16 cellular contexts compared by ENCODE assay signal in the genomic region with DNA sequence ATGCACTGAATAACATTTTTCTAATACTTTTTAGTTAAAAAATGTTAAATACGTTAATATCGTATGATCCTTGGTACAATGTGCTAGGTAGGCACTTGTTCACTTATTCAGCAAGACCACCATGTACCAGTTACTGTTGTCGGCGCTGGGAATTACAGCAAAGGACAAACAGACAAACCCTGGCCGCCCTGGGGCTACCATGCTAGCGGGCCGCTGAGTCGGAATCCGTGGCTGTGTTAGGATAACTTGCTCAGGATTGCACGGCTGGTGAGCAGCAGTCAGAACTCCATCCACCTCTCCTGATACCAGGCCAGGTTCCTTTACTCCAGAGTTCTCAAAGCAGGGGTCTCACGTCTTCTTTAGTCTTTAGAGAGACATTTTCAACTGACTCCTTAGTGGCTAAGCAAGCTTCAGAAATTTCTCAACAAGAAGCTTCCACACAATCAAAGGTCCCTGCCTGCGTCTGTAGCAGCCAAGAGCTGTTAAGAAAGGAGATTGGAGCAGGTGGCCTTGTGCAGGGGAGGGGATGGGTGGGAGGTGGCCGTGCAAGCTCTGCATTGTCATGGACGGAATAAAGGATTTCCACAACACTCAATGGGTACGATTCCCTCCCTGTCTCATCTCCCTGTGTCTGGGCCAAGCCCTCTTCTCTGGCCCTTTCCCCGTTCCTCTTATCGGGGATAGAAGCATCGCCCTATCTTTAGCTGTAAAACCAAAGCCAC. TPM values are rescaled to one million over a fixed set of nuclear protein-coding genes. Genes with fewer than 3 reads are reported as not detected.
DNase-seq lines count a peak whose midpoint lies in the region; ATAC-seq and TF ChIP-seq lines count a peak whose summit lies in the region.
"Had no signal": no experiment of that assay in that cellular context is flagged by ENCODE, and none has a peak within 500 bp of the region (broad histone marks: within the 10 kb centered on the region; RNA-seq: fewer than 3 reads in every experiment).

No MANE protein-coding gene starts in this region.

- H3K4me3 ChIP-seq in breast epithelium (no peak overlapping the region), suprapubic skin (no peak overlapping the region), trophoblast cell (ENCODE audit: low read depth, low read length) (no peak overlapping the region)
- H3K4me3 ChIP-seq: body of pancreas, left lung had no signal

- no peak overlapping the region for H3K4ac ChIP-seq in trophoblast cell (ENCODE audit: low read depth, low read length)

- H4K8ac ChIP-seq in trophoblast cell (ENCODE audit: low read depth, low read length): no peak overlapping the region

- H4K12ac ChIP-seq in trophoblast cell (ENCODE audit: low read depth, low read length): no peak overlapping the region

- no peak overlapping the region for H3K18ac ChIP-seq in trophoblast cell (ENCODE audit: low read length)

- H3K4me3 Mint-ChIP-seq in naive B cell: peak overlapping the region in 2 of 8 donors; percentile 25 to 29
- H3K4me3 Mint-ChIP-seq: activated CD8-positive, alpha-beta memory T cell treated with anti-CD3 and anti-CD28 coated beads, Interleukin-2, amount 10 ng/mL, durations not matched to agents 7 days and 5 days; T-helper 1 cell treated with Interleukin-12 subunit alpha and Interleukin-12 subunit beta and Interleukin-4 antibody, amounts not matched to agents 30 μg/mL and 1 μg/mL, for 36 hours had no signal

- no peaks in the 10 kb centered on the region for H3K79me2 ChIP-seq in trophoblast cell (ENCODE audit: control insufficient read depth, insufficient read depth, low read length, poor library complexity)

- H3K27me3 ChIP-seq in breast epithelium (no peaks in the 10 kb centered on the region), suprapubic skin (no peaks in the 10 kb centered on the region), trophoblast cell (ENCODE audit: insufficient read depth, low read length) (no peaks in the 10 kb centered on the region)
- H3K27me3 ChIP-seq: body of pancreas, left lung had no signal

- H3K27me3 Mint-ChIP-seq in naive B cell: no peaks in the 10 kb centered on the region
- H3K27me3 Mint-ChIP-seq: activated CD8-positive, alpha-beta memory T cell treated with anti-CD3 and anti-CD28 coated beads, Interleukin-2, amount 10 ng/mL, durations not matched to agents 7 days and 5 days had no signal

- no peak overlapping the region for H2BK12ac ChIP-seq in trophoblast cell (ENCODE audit: low read length)

- ATAC-seq in naive B cell (ENCODE audit: low read depth in 2 of 2) (no peak), GM21360 (IDR thresholded peaks at IDR 0.05; ENCODE audit: unreplicated experiment) (no peak)
- ATAC-seq: activated CD8-positive, alpha-beta memory T cell treated with anti-CD3 and anti-CD28 coated beads, Interleukin-2, amount 10 ng/mL, durations not matched to agents 7 days and 5 days; body of pancreas; left lung had no signal

- H3K27ac ChIP-seq in breast epithelium (peak overlapping the region; percentile 65 to 79), suprapubic skin (peak overlapping the region; percentile 15), trophoblast cell (ENCODE audit: low read depth, low read length) (no peak overlapping the region)
- H3K27ac ChIP-seq: body of pancreas, left lung had no signal

- H2AK5ac ChIP-seq in trophoblast cell (ENCODE audit: low read length): no peak overlapping the region

- H3K36me3 ChIP-seq in breast epithelium (peaks cover 5% of the 10 kb centered on the region), suprapubic skin (peaks cover 36% of the 10 kb centered on the region), trophoblast cell (ENCODE audit: control insufficient read depth in 1 of 2, insufficient read depth in 2 of 2, low read length in 2 of 2) (no peaks in the 10 kb centered on the region)

- no peak overlapping the region for H2AFZ ChIP-seq in trophoblast cell (ENCODE audit: insufficient read depth, low read length, poor library complexity)

- H3K9ac ChIP-seq in trophoblast cell (ENCODE audit: low read length): no peak overlapping the region

- H2BK120ac ChIP-seq in trophoblast cell (ENCODE audit: insufficient read depth, low read length, poor library complexity): no peak overlapping the region

- TF ChIP-seq CTCF in GM13977 (IDR thresholded peaks at IDR 0.05; ENCODE audit: extremely low read depth, insufficient read depth, missing control alignments) (no peak), breast epithelium (IDR thresholded peaks at IDR 0.05) (no peak), suprapubic skin (IDR thresholded peaks at IDR 0.05) (no peak)

- intact Hi-C loops in breast epithelium (cut with DNase I; ENCODE audit: low total_unique reads): loop anchor here (10.0 kb wide), 3 partner anchors 52 to 352 kb away; a partner anchor contains a TSS

- no peak overlapping the region for H2BK5ac ChIP-seq in trophoblast cell (ENCODE audit: low read depth, low read length, poor library complexity)

- peaks cover 2 to 7% of the 10 kb centered on the region in 2 donors for H3K36me3 Mint-ChIP-seq in naive B cell
- H3K36me3 Mint-ChIP-seq: activated CD8-positive, alpha-beta memory T cell treated with anti-CD3 and anti-CD28 coated beads, Interleukin-2, amount 10 ng/mL, durations not matched to agents 7 days and 5 days had no signal

- H3K4me1 Mint-ChIP-seq in naive B cell: peaks cover 35 to 43% (median 38%) of the 10 kb centered on the region in 3 donors
- H3K4me1 Mint-ChIP-seq: activated CD8-positive, alpha-beta memory T cell treated with anti-CD3 and anti-CD28 coated beads, Interleukin-2, amount 10 ng/mL, durations not matched to agents 7 days and 5 days had no signal

- no peak overlapping the region for H3K23ac ChIP-seq in trophoblast cell (ENCODE audit: low read length)

- in situ Hi-C loops in GM13977 (cut with MboI; ENCODE audit: low pct_unique_long_range_greater_than_20kb, low sequenced_read_pairs, unreplicated experiment): loop anchor here (25.0 kb wide), 2 partner anchors 369 to 444 kb away; a partner anchor contains a TSS

- H3K79me1 ChIP-seq in trophoblast cell (ENCODE audit: low read length): peaks cover 2% of the 10 kb centered on the region

- DNase-seq in GM13977 (ENCODE audit: low spot score) (peak; percentile 21), breast epithelium (ENCODE audit: low spot score in 2 of 2) (no peak), naive B cell (no peak), suprapubic skin (ENCODE audit: low spot score in 2 of 2) (no peak), trophoblast cell (no peak), Kasumi-1 (lab: John Stamatoyannopoulos, UW) (no peak)
- DNase-seq: activated CD4-positive, CD25-positive, alpha-beta regulatory T cell treated with anti-CD3 and anti-CD28 coated beads, Interleukin-2, amount 50 U/mL, for 72 hours; activated CD8-positive, alpha-beta memory T cell treated with anti-CD3 and anti-CD28 coated beads, Interleukin-2, amount 10 ng/mL, durations not matched to agents 7 days and 5 days; body of pancreas; left lung; MV-4-11; NCI-H2081; stimulated activated CD4-positive, alpha-beta T cell treated with anti-CD3 and anti-CD28 coated beads, Interleukin-4, amount 100 ng/mL, for 4 hours had no signal

- 94% methylated on average over 18 of the region's 18 CpGs for WGBS in suprapubic skin
- no CpG with 5 or more reads among the region's 18 CpGs for WGBS in trophoblast cell (ENCODE audit: extremely low coverage, insufficient coverage, insufficient read length)

- no peak overlapping the region for H3K14ac ChIP-seq in trophoblast cell (ENCODE audit: low read length)

- H3K4me1 ChIP-seq in breast epithelium (peaks cover 0 to 11% of the 10 kb centered on the region in 2 donors), suprapubic skin (peaks cover 53% of the 10 kb centered on the region), trophoblast cell (ENCODE audit: control insufficient read depth in 1 of 2, insufficient read depth in 2 of 2, low read length in 2 of 2) (peaks cover 6 to 9% of the 10 kb centered on the region in 2 experiments)

- H3K27ac Mint-ChIP-seq in naive B cell: peak overlapping the region; percentile 44 to 95 (median 87)
- H3K27ac Mint-ChIP-seq: activated CD8-positive, alpha-beta memory T cell treated with anti-CD3 and anti-CD28 coated beads, Interleukin-2, amount 10 ng/mL, durations not matched to agents 7 days and 5 days; T-helper 1 cell treated with Interleukin-12 subunit alpha and Interleukin-12 subunit beta and Interleukin-4 antibody, amounts not matched to agents 30 μg/mL and 1 μg/mL, for 36 hours had no signal

- no peak overlapping the region for H4K91ac ChIP-seq in trophoblast cell (ENCODE audit: low read depth, low read length)

- no peak for TF ChIP-seq POLR2A in breast epithelium (IDR thresholded peaks at IDR 0.05)
- TF ChIP-seq POLR2A in suprapubic skin (IDR thresholded peaks at IDR 0.05): no peak

- TF ChIP-seq EP300 in suprapubic skin (IDR thresholded peaks at IDR 0.05): no peak

- no peak overlapping the region for H3K4me2 ChIP-seq in trophoblast cell (ENCODE audit: low read length)

- H3K9me3 ChIP-seq in breast epithelium (no peaks in the 10 kb centered on the region), suprapubic skin (no peaks in the 10 kb centered on the region), trophoblast cell (ENCODE audit: insufficient read depth, low read depth, low read length) (peaks cover 2% of the 10 kb centered on the region)
- H3K9me3 ChIP-seq: body of pancreas, left lung had no signal

- no peaks in the 10 kb centered on the region for H3K9me3 Mint-ChIP-seq in naive B cell
- H3K9me3 Mint-ChIP-seq: nephron; T-helper 1 cell treated with Interleukin-12 subunit alpha and Interleukin-12 subunit beta and Interleukin-4 antibody, amounts not matched to agents 30 μg/mL and 1 μg/mL, for 36 hours had no signal

RNA-seq across cellular contexts. Expression of a gene that starts 39.9 kb away (rescaled TPM):
- total RNA-seq in breast epithelium (1,000 to 10,000 TPM in 2 of 3 donors, 100 to 1,000 TPM in 1; 987 to 2,750 (median 1,078) TPM), suprapubic skin (100 to 1,000 TPM; 106 to 269 (median 210) TPM)
- under 1 TPM in 1 of 6 donors, not detected in 5; 0.64 TPM for polyA plus RNA-seq in naive B cell (ENCODE audit: low read depth in 6 of 6)
- polyA plus RNA-seq in trophoblast cell (2013): 34.8 and 37.8 TPM in 2 replicates
- total RNA-seq: activated CD8-positive, alpha-beta memory T cell treated with anti-CD3 and anti-CD28 coated beads, Interleukin-2, amount 10 ng/mL, durations not matched to agents 7 days and 5 days had no signal
